Comparison of ENCODE assay signal across 15 cellular contexts in genomic region chr13:22357132-22357531, GRCh38.
DNase-seq lines count a peak whose midpoint lies in the region; ATAC-seq lines count a peak whose summit lies in the region.
"Had no signal": no experiment of that assay in that cellular context is flagged by ENCODE, and none has a peak within 500 bp of the region (broad histone marks: within the 10 kb centered on the region; RNA-seq: fewer than 3 reads in every experiment).

No MANE protein-coding gene starts in this region.

- DNase-seq in activated CD4-positive, alpha-beta T cell treated with anti-CD3 and anti-CD28 coated beads for 48 hours: peak; percentile 7
- DNase-seq in activated CD4-positive, alpha-beta T cell treated with anti-CD3 and anti-CD28 coated beads, Interleukin-2, amount 50 U/mL, for 1 hour: no peak
- peak; percentile 64 for DNase-seq in HT1080 (ENCODE audit: low read depth)
- DNase-seq in activated naive CD8-positive, alpha-beta T cell treated with anti-CD3 and anti-CD28 coated beads for 36 hours: no peak
- DNase-seq in neuronal stem cell (ENCODE audit: low spot score): no peak
- no peak for DNase-seq in CD8-positive, alpha-beta memory T cell
- DNase-seq in NCI-H1694 (lab: John Stamatoyannopoulos, UW): no peak
- DNase-seq: Calu3; esophagus squamous epithelium; left lung; stimulated activated naive CD4-positive, alpha-beta T cell had no signal

- peaks cover 2% of the 10 kb centered on the region for H3K36me3 Mint-ChIP-seq in activated naive CD8-positive, alpha-beta T cell treated with anti-CD3 and anti-CD28 coated beads for 36 hours
- no peaks in the 10 kb centered on the region for H3K36me3 Mint-ChIP-seq in CD8-positive, alpha-beta memory T cell

- H3K4me3 Mint-ChIP-seq in activated naive CD8-positive, alpha-beta T cell treated with anti-CD3 and anti-CD28 coated beads for 36 hours: no peak overlapping the region
- no peak overlapping the region for H3K4me3 Mint-ChIP-seq in CD8-positive, alpha-beta memory T cell
- H3K4me3 Mint-ChIP-seq: nephron, WTC11 had no signal

- POLR2A ChIA-PET in CD8-positive, alpha-beta memory T cell (lab: Charles Lee): no interaction called here

- peak overlapping the region; percentile 38 for H3K14ac ChIP-seq in neuronal stem cell (ENCODE audit: low read length)

- H2BK5ac ChIP-seq in neuronal stem cell (ENCODE audit: low read length): no peak overlapping the region

- no peaks in the 10 kb centered on the region for H3K79me1 ChIP-seq in neuronal stem cell (ENCODE audit: low read depth, low read length)

- H3K9me3 ChIP-seq in neuronal stem cell (replicated peaks in 1 of 2; ENCODE audit: control insufficient read depth in 2 of 2, insufficient read depth in 1 of 2, low read depth in 1 of 2, low read length in 2 of 2): no peaks in the 10 kb centered on the region
- H3K9me3 ChIP-seq in CD8-positive, alpha-beta memory T cell (ENCODE audit: low read length): no peaks in the 10 kb centered on the region
- H3K9me3 ChIP-seq: esophagus squamous epithelium had no signal

- no peak overlapping the region for H2BK120ac ChIP-seq in neuronal stem cell (ENCODE audit: low read depth, low read length)

- no peak overlapping the region for H3K4me3 ChIP-seq in neuronal stem cell (ENCODE audit: low read length in 2 of 2)
- H3K4me3 ChIP-seq in CD8-positive, alpha-beta memory T cell (ENCODE audit: low read length): no peak overlapping the region
- H3K4me3 ChIP-seq: ascending aorta, esophagus squamous epithelium, left lung had no signal

- no peaks in the 10 kb centered on the region for H3K27me3 ChIP-seq in neuronal stem cell (ENCODE audit: control insufficient read depth in 3 of 3, insufficient read depth in 3 of 3, low read depth in 1 of 3, low read length in 3 of 3)
- H3K27me3 ChIP-seq in CD8-positive, alpha-beta memory T cell (ENCODE audit: insufficient read depth, low read length, poor library complexity, severe bottlenecking): no peaks in the 10 kb centered on the region
- H3K27me3 ChIP-seq: ascending aorta, esophagus squamous epithelium, left lung had no signal

- no peak overlapping the region for H2AFZ ChIP-seq in neuronal stem cell (ENCODE audit: low read length)

- no peaks in the 10 kb centered on the region for H3K4me1 ChIP-seq in neuronal stem cell (ENCODE audit: control insufficient read depth in 2 of 2, insufficient read depth in 1 of 2, low read depth in 1 of 2, low read length in 2 of 2)
- H3K4me1 ChIP-seq in CD8-positive, alpha-beta memory T cell (ENCODE audit: insufficient read depth, low read length): no peaks in the 10 kb centered on the region
- H3K4me1 ChIP-seq: ascending aorta, esophagus squamous epithelium, left lung had no signal

- H3K27me3 Mint-ChIP-seq in activated naive CD8-positive, alpha-beta T cell treated with anti-CD3 and anti-CD28 coated beads for 36 hours: no peaks in the 10 kb centered on the region
- peaks cover 0 to 4% of the 10 kb centered on the region in 2 donors for H3K27me3 Mint-ChIP-seq in CD8-positive, alpha-beta memory T cell

- no peak overlapping the region for H3K27ac ChIP-seq in neuronal stem cell (replicated peaks; ENCODE audit: low read length)
- no peak overlapping the region for H3K27ac ChIP-seq in CD8-positive, alpha-beta memory T cell (ENCODE audit: low read depth, low read length)
- H3K27ac ChIP-seq: ascending aorta, esophagus squamous epithelium, left lung had no signal

- H4K8ac ChIP-seq in neuronal stem cell (ENCODE audit: low read depth, low read length): no peak overlapping the region

- no peak overlapping the region for H2AK5ac ChIP-seq in neuronal stem cell (ENCODE audit: low read depth, low read length)

- no peak overlapping the region for H2BK12ac ChIP-seq in neuronal stem cell (ENCODE audit: low read length)

- peaks cover 5% of the 10 kb centered on the region for H3K4me1 Mint-ChIP-seq in activated naive CD8-positive, alpha-beta T cell treated with anti-CD3 and anti-CD28 coated beads for 36 hours
- H3K4me1 Mint-ChIP-seq in CD8-positive, alpha-beta memory T cell: peaks cover 0 to 1% (median 0%) of the 10 kb centered on the region in 3 donors
- H3K4me1 Mint-ChIP-seq: nephron, WTC11 had no signal

- no peak for ATAC-seq in HG02642 (IDR thresholded peaks at IDR 0.05; ENCODE audit: poor library complexity, unreplicated experiment)
- ATAC-seq: left lung, WTC11 had no signal

- WGBS in neuronal stem cell (ENCODE audit: extremely low coverage in 2 of 2, insufficient read length in 2 of 2, insufficient replicate concordance in 1 of 2), 2 donors: no CpG with 5 or more reads among the region's 3 CpGs

- H3K9me3 Mint-ChIP-seq in activated naive CD8-positive, alpha-beta T cell treated with anti-CD3 and anti-CD28 coated beads for 36 hours: peaks cover 10% of the 10 kb centered on the region
- peaks cover 0 to 12% (median 3%) of the 10 kb centered on the region in 5 donors for H3K9me3 Mint-ChIP-seq in CD8-positive, alpha-beta memory T cell

- H3K4me2 ChIP-seq in neuronal stem cell (ENCODE audit: insufficient read depth, low read length, poor library complexity, severe bottlenecking): no peak overlapping the region

- H3K18ac ChIP-seq in neuronal stem cell (ENCODE audit: low read length): no peak overlapping the region

- H4K91ac ChIP-seq in neuronal stem cell (ENCODE audit: low read depth, low read length, poor library complexity): no peak overlapping the region

- H3K4ac ChIP-seq in neuronal stem cell (ENCODE audit: low read length): no peak overlapping the region

- no peak overlapping the region for H3K23ac ChIP-seq in neuronal stem cell (ENCODE audit: low read depth, low read length, poor library complexity)

- no peak overlapping the region for H2BK15ac ChIP-seq in neuronal stem cell (ENCODE audit: low read length)

- CTCF ChIA-PET in CD8-positive, alpha-beta memory T cell (lab: Charles Lee): no interaction called here

- H3K9ac ChIP-seq in neuronal stem cell (ENCODE audit: low read depth, low read length, poor library complexity): no peak overlapping the region

- peak overlapping the region; percentile 7 for H3K27ac Mint-ChIP-seq in activated naive CD8-positive, alpha-beta T cell treated with anti-CD3 and anti-CD28 coated beads for 36 hours
- H3K27ac Mint-ChIP-seq in CD8-positive, alpha-beta memory T cell: peak overlapping the region in 1 of 8 donors; percentile 38
- H3K27ac Mint-ChIP-seq: nephron, WTC11 had no signal

- no peaks in the 10 kb centered on the region for H3K36me3 ChIP-seq in neuronal stem cell (replicated peaks in 1 of 2; ENCODE audit: control insufficient read depth in 2 of 2, insufficient read depth in 2 of 2, low read length in 2 of 2)
- no peaks in the 10 kb centered on the region for H3K36me3 ChIP-seq in CD8-positive, alpha-beta memory T cell (ENCODE audit: insufficient read depth, low read length)
- H3K36me3 ChIP-seq: ascending aorta, esophagus squamous epithelium, left lung had no signal

Comparison
In these comparisons a context has a peak if more than half of its experiments do, and no peak if none do; other contexts are left out.
1. DNase-seq: peak in activated CD4-positive, alpha-beta T cell treated with anti-CD3 and anti-CD28 coated beads for 48 hours (single experiment) and HT1080 (single experiment); none in activated CD4-positive, alpha-beta T cell treated with anti-CD3 and anti-CD28 coated beads, Interleukin-2, amount 50 U/mL, for 1 hour (single experiment), activated naive CD8-positive, alpha-beta T cell treated with anti-CD3 and anti-CD28 coated beads for 36 hours (single experiment), neuronal stem cell (single experiment), CD8-positive, alpha-beta memory T cell (0 of 5) and NCI-H1694 (single experiment).